In the genomic region with DNA sequence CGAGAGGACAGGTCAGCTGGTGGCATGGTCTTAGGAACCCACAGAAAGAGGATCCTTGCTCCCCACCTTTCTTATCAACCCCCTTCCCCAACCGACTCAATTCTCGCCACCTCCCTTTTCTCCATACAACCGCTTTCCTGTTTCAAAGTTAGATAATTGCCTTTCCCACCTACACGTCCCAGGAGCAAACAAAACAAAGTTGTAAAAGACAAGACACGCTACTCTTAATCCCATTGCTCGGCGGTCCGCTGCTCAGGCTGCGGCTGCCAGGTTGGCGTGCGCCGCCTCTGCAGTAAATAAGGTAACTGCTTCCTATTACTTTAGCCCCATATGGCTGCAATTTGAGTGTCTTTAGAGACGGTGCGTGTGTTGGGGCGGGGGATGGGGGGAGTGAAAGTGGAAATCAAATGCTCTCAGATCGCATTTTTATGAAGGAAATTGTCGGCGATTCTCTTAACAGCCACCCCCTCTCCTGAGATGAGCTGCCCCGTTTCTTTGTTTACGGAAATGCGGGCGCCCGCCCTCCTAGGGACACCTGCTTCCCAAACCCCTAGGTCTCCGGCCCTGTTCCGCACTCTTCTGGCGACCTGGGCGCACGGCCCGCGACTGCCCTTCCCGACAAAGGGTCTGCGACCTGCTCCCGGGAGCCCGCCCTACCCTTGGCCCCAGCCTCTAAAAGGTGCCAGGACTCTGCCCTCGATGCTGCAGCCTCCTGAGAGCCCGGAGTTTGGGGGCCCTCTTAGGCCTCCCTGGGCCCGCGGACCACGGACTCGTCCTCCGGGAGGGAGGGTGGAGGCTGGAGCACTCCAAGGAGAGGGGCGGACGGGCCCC, we compare ENCODE assay signal across 8 cellular contexts. TPM values are rescaled to one million over a fixed set of nuclear protein-coding genes. Genes with fewer than 3 reads are reported as not detected.
DNase-seq lines count a peak whose midpoint lies in the region; ATAC-seq and TF ChIP-seq lines count a peak whose summit lies in the region.

No MANE protein-coding gene starts in this region.

- H3K9me3 Mint-ChIP-seq in stimulated activated naive B cell treated with anti-CD40 and anti-IgM and Interleukin-4, amounts not matched to agents 10 μg/mL and 1 μg/mL and 100 μg/mL, for 72 hours, result peaks cover 0 to 19% of the 10 kb centered on the region in 2 donors

- H4K20me1 ChIP-seq in SU-DHL-6 (ENCODE audit: low read depth, low read length) (no peaks in the 10 kb centered on the region), fibroblast of lung (ENCODE audit: control insufficient read depth, extremely low read depth, insufficient read depth, low read length) (no peaks in the 10 kb centered on the region)

- H3K79me2 ChIP-seq in SU-DHL-6 (ENCODE audit: insufficient read depth, low read length) (peaks cover 6% of the 10 kb centered on the region), fibroblast of lung (ENCODE audit: control insufficient read depth, insufficient read depth, low read length) (no peaks in the 10 kb centered on the region)

- H2AFZ ChIP-seq in SU-DHL-6 (ENCODE audit: low read depth, low read length, severe bottlenecking) (peak overlapping the region; percentile 47), fibroblast of lung (ENCODE audit: low read length) (no peak overlapping the region)

- H3K9me3 ChIP-seq in SU-DHL-6 (ENCODE audit: insufficient read depth, low read length) (no peaks in the 10 kb centered on the region), fibroblast of lung (ENCODE audit: control insufficient read depth, insufficient read depth, low read depth, low read length) (no peaks in the 10 kb centered on the region)

- H3K9me2 ChIP-seq in SU-DHL-6 (replicated peaks; ENCODE audit: insufficient read depth, low read length), result no peaks in the 10 kb centered on the region

- in situ Hi-C loops in G401 (cut with HindIII; ENCODE audit: low sequenced_read_pairs), result no loop called here

- peaks cover 43 to 63% of the 10 kb centered on the region in 2 donors for H3K4me1 Mint-ChIP-seq in stimulated activated naive B cell treated with anti-CD40 and anti-IgM and Interleukin-4, amounts not matched to agents 10 μg/mL and 1 μg/mL and 100 μg/mL, for 72 hours

- H3K4me3 Mint-ChIP-seq in stimulated activated naive B cell treated with anti-CD40 and anti-IgM and Interleukin-4, amounts not matched to agents 10 μg/mL and 1 μg/mL and 100 μg/mL, for 72 hours, result peak overlapping the region; percentile 76

- H3K9ac ChIP-seq in SU-DHL-6 (ENCODE audit: low read length) (no peak overlapping the region; the same call in 1 of the 2 replicates), fibroblast of lung (ENCODE audit: insufficient read depth, low read length) (no peak overlapping the region)

- H3K27ac ChIP-seq in SU-DHL-6 (ENCODE audit: low read depth, low read length), result no peak overlapping the region
- no peak overlapping the region for H3K27ac ChIP-seq in fibroblast of lung (ENCODE audit: insufficient read depth, low read length)

- TF ChIP-seq CTCF in SU-DHL-6 (IDR thresholded peaks at IDR 0.05; ENCODE audit: insufficient read depth, low read length, poor library complexity, severe bottlenecking) (no peak), fibroblast of lung (conservative IDR thresholded peaks at IDR 0.05 in 1 of 2, IDR thresholded peaks at IDR 0.05 in 1 of 2; ENCODE audit: low read depth in 1 of 2, low read length in 2 of 2) (no peak)

- DNase-seq in EL (peak; percentile 51), fibroblast of lung (ENCODE audit: low read depth in 2 of 2) (peak; percentile 54 to 57), inferior parietal cortex (ENCODE audit: extremely low spot score) (no peak), anterior cingulate cortex (lab: John Stamatoyannopoulos, UW) (no peak), G401 (ENCODE audit: low spot score) (no peak)
- DNase-seq in Jurkat, Clone E6-1 (ENCODE audit: low read depth, low spot score), result peak; percentile 62
- no peak for DNase-seq in stimulated activated naive B cell treated with anti-CD40 and anti-IgM and Interleukin-4, amounts not matched to agents 10 μg/mL and 1 μg/mL and 100 μg/mL, for 72 hours

- H3K36me3 ChIP-seq in SU-DHL-6 (ENCODE audit: low read length), result no peaks in the 10 kb centered on the region
- H3K36me3 ChIP-seq in fibroblast of lung (ENCODE audit: control insufficient read depth, insufficient read depth, low read length), result no peaks in the 10 kb centered on the region

- peaks cover 5% of the 10 kb centered on the region for H3K4me1 ChIP-seq in fibroblast of lung (ENCODE audit: control insufficient read depth, extremely low read depth, insufficient read depth, low read length)

- H3K27ac Mint-ChIP-seq in stimulated activated naive B cell treated with anti-CD40 and anti-IgM and Interleukin-4, amounts not matched to agents 10 μg/mL and 1 μg/mL and 100 μg/mL, for 72 hours, result peak overlapping the region; percentile 89

- peak overlapping the region; percentile 65 for H3K4me3 ChIP-seq in Jurkat, Clone E6-1 (ENCODE audit: low read length)
- H3K4me3 ChIP-seq in SU-DHL-6 (ENCODE audit: insufficient read depth, low read length, poor library complexity, severe bottlenecking) (no peak overlapping the region), fibroblast of lung (replicated peaks in 1 of 4; ENCODE audit: control extremely low read depth in 1 of 4, insufficient read depth in 1 of 4, low read depth in 3 of 4, low read length in 4 of 4) (no peak overlapping the region)

- H3K27me3 Mint-ChIP-seq in stimulated activated naive B cell treated with anti-CD40 and anti-IgM and Interleukin-4, amounts not matched to agents 10 μg/mL and 1 μg/mL and 100 μg/mL, for 72 hours, result peaks cover 43 to 63% of the 10 kb centered on the region in 2 donors

- H3K27me3 ChIP-seq in SU-DHL-6 (ENCODE audit: low read length), result no peaks in the 10 kb centered on the region
- peaks cover 77% of the 10 kb centered on the region for H3K27me3 ChIP-seq in fibroblast of lung (ENCODE audit: control insufficient read depth, insufficient read depth, low read length)

- peak overlapping the region; percentile 49 for H3K4me2 ChIP-seq in SU-DHL-6 (ENCODE audit: low read depth, low read length, poor library complexity, severe bottlenecking)
- peak overlapping the region; percentile 25 for H3K4me2 ChIP-seq in fibroblast of lung (ENCODE audit: extremely low read depth, insufficient read depth, low read length)

- peaks cover 6% of the 10 kb centered on the region for H3F3A ChIP-seq in SU-DHL-6 (ENCODE audit: insufficient read depth)

- ATAC-seq in stimulated activated naive B cell treated with anti-CD40 and anti-IgM and Interleukin-4, amounts not matched to agents 10 μg/mL and 1 μg/mL and 100 μg/mL, for 72 hours (replicated peaks), result no peak

- peaks cover 15 to 22% of the 10 kb centered on the region in 2 donors for H3K36me3 Mint-ChIP-seq in stimulated activated naive B cell treated with anti-CD40 and anti-IgM and Interleukin-4, amounts not matched to agents 10 μg/mL and 1 μg/mL and 100 μg/mL, for 72 hours

RNA-seq across cellular contexts. Expression of a gene that starts 3.7 kb away (rescaled TPM):
- 17.0 TPM for polyA plus RNA-seq in Jurkat, Clone E6-1 (2012; ENCODE audit: insufficient read depth, insufficient read length)
- 3.3 and 4.0 TPM in 2 replicates for total RNA-seq in fibroblast of lung
- 0.19 and 0.41 TPM in 2 replicates for polyA plus RNA-seq in fibroblast of lung
- 4.9 and 5.2 TPM in 2 replicates for polyA plus RNA-seq in fibroblast of lung (2012)
- 1.5 and 6.8 TPM in 2 replicates for polyA minus RNA-seq in fibroblast of lung (ENCODE audit: low replicate concordance)
- 15.8 and 18.8 TPM in 2 replicates for total RNA-seq in G401 (2014; rRNA removed; shearing (Covaris generic))

RNA-seq across cellular contexts. Expression of a gene that starts 22.6 kb away (rescaled TPM):
- polyA plus RNA-seq in Jurkat, Clone E6-1 (2012; ENCODE audit: insufficient read depth, insufficient read length), result 36.6 TPM
- 0.83 and 1.3 TPM in 2 replicates for total RNA-seq in fibroblast of lung
- 0.77 and 1.3 TPM in 2 replicates for polyA plus RNA-seq in fibroblast of lung
- 0.91 and 2.2 TPM in 2 replicates for polyA plus RNA-seq in fibroblast of lung (2012)
- polyA minus RNA-seq in fibroblast of lung (ENCODE audit: low replicate concordance), result 0.35 and 3.1 TPM in 2 replicates
- 35.8 and 48.4 TPM in 2 replicates for total RNA-seq in G401 (2014; rRNA removed; shearing (Covaris generic))

RNA-seq across cellular contexts. Expression of a gene that starts 38.7 kb away (rescaled TPM):
- polyA plus RNA-seq in Jurkat, Clone E6-1 (2012; ENCODE audit: insufficient read depth, insufficient read length), result 28.7 TPM
- total RNA-seq in fibroblast of lung, result 11.0 and 13.4 TPM in 2 replicates
- 5.4 and 5.6 TPM in 2 replicates for polyA plus RNA-seq in fibroblast of lung
- 8.8 TPM in 2 replicates for polyA plus RNA-seq in fibroblast of lung (2012)
- 1.3 and 1.6 TPM in 2 replicates for polyA minus RNA-seq in fibroblast of lung (ENCODE audit: low replicate concordance)
- total RNA-seq in G401 (2014; rRNA removed; shearing (Covaris generic)), result 13.5 and 20.9 TPM in 2 replicates

Comparison
In these comparisons a context has a peak if more than half of its experiments do, and no peak if none do; other contexts are left out.
1. DNase-seq: peak in EL (single experiment), Jurkat, Clone E6-1 (single experiment) and fibroblast of lung (2 of 2); none in stimulated activated naive B cell treated with anti-CD40 and anti-IgM and Interleukin-4, amounts not matched to agents 10 μg/mL and 1 μg/mL and 100 μg/mL, for 72 hours (single experiment), inferior parietal cortex (single experiment), anterior cingulate cortex (0 of 58) and G401 (single experiment).
2. RNA of a gene that starts 22.6 kb away (total RNA-seq): 35.8 to 48.4 TPM in G401; 0.83 to 1.3 TPM in fibroblast of lung; every median in the first group is over 10 times any median in the second.